3 cellular contexts compared by ENCODE assay signal in the genomic region with DNA sequence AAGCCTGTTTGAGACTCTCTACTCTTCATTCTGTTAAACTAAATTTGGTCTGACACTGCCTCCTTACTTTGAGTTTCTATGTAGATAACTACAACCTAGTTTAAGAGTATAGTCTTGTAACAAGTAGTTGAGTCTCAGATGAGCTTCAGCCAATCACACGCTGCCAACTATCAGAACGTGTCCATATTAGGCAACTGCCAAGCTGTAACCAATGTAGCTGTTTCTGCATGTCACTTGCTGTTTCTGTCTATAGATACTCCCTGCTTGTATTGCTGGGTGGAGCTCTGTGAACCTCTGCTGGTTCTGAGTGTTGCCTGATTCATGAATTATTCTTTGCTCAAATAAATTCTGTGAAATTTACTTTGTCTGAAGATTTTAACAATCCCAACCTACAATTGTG.
A peak's percentile ranks its signal among the peaks of the same experiment; 100 is the strongest.
TF ChIP-seq lines count a peak whose summit lies in the region.

No MANE protein-coding gene starts in this region.

TF ChIP-seq in SK-N-SH treated with all-trans-retinoic acid at 6 μM for 48 hours, 23 proteins besides CTCF, POLR2A, EP300 and RAD21 (continued from another document):
- TF ChIP-seq TSHZ2 (CRISPR knock-in tag; IDR thresholded peaks at IDR 0.05) (no peak), SNAI2 (CRISPR knock-in tag; IDR thresholded peaks at IDR 0.05) (no peak), ZNF565 (CRISPR knock-in tag; conservative IDR thresholded peaks at IDR 0.05; ENCODE audit: low read depth) (no peak), ZNF70 (CRISPR knock-in tag; IDR thresholded peaks at IDR 0.05) (no peak), ESRRG (CRISPR knock-in tag; IDR thresholded peaks at IDR 0.05) (no peak), ISL1 (CRISPR knock-in tag; IDR thresholded peaks at IDR 0.05) (no peak)

TF ChIP-seq in SK-N-SH, 30 proteins besides CTCF, POLR2A, EP300 and RAD21:
- TF ChIP-seq, protein P1, sequence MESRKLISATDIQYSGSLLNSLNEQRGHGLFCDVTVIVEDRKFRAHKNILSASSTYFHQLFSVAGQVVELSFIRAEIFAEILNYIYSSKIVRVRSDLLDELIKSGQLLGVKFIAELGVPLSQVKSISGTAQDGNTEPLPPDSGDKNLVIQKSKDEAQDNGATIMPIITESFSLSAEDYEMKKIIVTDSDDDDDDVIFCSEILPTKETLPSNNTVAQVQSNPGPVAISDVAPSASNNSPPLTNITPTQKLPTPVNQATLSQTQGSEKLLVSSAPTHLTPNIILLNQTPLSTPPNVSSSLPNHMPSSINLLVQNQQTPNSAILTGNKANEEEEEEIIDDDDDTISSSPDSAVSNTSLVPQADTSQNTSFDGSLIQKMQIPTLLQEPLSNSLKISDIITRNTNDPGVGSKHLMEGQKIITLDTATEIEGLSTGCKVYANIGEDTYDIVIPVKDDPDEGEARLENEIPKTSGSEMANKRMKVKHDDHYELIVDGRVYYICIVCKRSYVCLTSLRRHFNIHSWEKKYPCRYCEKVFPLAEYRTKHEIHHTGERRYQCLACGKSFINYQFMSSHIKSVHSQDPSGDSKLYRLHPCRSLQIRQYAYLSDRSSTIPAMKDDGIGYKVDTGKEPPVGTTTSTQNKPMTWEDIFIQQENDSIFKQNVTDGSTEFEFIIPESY (IDR thresholded peaks at IDR 0.05; ENCODE audit: borderline replicate concordance, low read depth), result no peak
- TF ChIP-seq GABPA (IDR thresholded peaks at IDR 0.05; ENCODE audit: low read depth) (no peak), USF1 (IDR thresholded peaks at IDR 0.05; ENCODE audit: borderline replicate concordance, low read depth) (no peak), CHD2 (IDR thresholded peaks at IDR 0.05; ENCODE audit: low read length, partially characterized antibody) (no peak), RXRA (IDR thresholded peaks at IDR 0.05; ENCODE audit: borderline replicate concordance, low read depth) (no peak), RFX5 (IDR thresholded peaks at IDR 0.05; ENCODE audit: low read length) (no peak), NRF1 (IDR thresholded peaks at IDR 0.05; ENCODE audit: low read depth, low read length) (no peak), MEF2A (IDR thresholded peaks at IDR 0.05; ENCODE audit: borderline replicate concordance, low read depth) (no peak), YY1 (IDR thresholded peaks at IDR 0.05; ENCODE audit: low read depth) (no peak), SIN3A (IDR thresholded peaks at IDR 0.05; ENCODE audit: borderline replicate concordance, low read depth, low read length) (no peak), FOSL2 (IDR thresholded peaks at IDR 0.05; ENCODE audit: borderline replicate concordance, low read depth) (no peak), EZH2phosphoT487 (IDR thresholded peaks at IDR 0.05; ENCODE audit: borderline replicate concordance, low read depth) (no peak), TEAD4 (IDR thresholded peaks at IDR 0.05; ENCODE audit: borderline replicate concordance, insufficient read depth) (no peak), NFIC (IDR thresholded peaks at IDR 0.05; ENCODE audit: borderline replicate concordance) (no peak)
- TF ChIP-seq, protein P2, sequence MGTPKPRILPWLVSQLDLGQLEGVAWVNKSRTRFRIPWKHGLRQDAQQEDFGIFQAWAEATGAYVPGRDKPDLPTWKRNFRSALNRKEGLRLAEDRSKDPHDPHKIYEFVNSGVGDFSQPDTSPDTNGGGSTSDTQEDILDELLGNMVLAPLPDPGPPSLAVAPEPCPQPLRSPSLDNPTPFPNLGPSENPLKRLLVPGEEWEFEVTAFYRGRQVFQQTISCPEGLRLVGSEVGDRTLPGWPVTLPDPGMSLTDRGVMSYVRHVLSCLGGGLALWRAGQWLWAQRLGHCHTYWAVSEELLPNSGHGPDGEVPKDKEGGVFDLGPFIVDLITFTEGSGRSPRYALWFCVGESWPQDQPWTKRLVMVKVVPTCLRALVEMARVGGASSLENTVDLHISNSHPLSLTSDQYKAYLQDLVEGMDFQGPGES (IDR thresholded peaks at IDR 0.05; ENCODE audit: low read depth, low read length), result no peak

TF ChIP-seq in GM12878, 131 proteins besides CTCF, POLR2A, EP300 and RAD21 (continued from another document):
- TF ChIP-seq BCLAF1 (IDR thresholded peaks at IDR 0.05) (no peak), BCL11A (IDR thresholded peaks at IDR 0.05; ENCODE audit: low read depth, low read length) (no peak), RELA (IDR thresholded peaks at IDR 0.05; ENCODE audit: borderline replicate concordance, partially characterized antibody) (no peak), SRF (IDR thresholded peaks at IDR 0.05; ENCODE audit: low read depth in 2 of 2, low read length in 2 of 2) (peak; percentile 61 to 86)
- TF ChIP-seq, protein P3, sequence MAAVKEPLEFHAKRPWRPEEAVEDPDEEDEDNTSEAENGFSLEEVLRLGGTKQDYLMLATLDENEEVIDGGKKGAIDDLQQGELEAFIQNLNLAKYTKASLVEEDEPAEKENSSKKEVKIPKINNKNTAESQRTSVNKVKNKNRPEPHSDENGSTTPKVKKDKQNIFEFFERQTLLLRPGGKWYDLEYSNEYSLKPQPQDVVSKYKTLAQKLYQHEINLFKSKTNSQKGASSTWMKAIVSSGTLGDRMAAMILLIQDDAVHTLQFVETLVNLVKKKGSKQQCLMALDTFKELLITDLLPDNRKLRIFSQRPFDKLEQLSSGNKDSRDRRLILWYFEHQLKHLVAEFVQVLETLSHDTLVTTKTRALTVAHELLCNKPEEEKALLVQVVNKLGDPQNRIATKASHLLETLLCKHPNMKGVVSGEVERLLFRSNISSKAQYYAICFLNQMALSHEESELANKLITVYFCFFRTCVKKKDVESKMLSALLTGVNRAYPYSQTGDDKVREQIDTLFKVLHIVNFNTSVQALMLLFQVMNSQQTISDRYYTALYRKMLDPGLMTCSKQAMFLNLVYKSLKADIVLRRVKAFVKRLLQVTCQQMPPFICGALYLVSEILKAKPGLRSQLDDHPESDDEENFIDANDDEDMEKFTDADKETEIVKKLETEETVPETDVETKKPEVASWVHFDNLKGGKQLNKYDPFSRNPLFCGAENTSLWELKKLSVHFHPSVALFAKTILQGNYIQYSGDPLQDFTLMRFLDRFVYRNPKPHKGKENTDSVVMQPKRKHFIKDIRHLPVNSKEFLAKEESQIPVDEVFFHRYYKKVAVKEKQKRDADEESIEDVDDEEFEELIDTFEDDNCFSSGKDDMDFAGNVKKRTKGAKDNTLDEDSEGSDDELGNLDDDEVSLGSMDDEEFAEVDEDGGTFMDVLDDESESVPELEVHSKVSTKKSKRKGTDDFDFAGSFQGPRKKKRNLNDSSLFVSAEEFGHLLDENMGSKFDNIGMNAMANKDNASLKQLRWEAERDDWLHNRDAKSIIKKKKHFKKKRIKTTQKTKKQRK (IDR thresholded peaks at IDR 0.05; ENCODE audit: low read depth, low read length), result no peak
TF ChIP-seq in GM12878: peak in this region for 1.
